Comparison of ENCODE assay signal across 11 cellular contexts in the genomic region with DNA sequence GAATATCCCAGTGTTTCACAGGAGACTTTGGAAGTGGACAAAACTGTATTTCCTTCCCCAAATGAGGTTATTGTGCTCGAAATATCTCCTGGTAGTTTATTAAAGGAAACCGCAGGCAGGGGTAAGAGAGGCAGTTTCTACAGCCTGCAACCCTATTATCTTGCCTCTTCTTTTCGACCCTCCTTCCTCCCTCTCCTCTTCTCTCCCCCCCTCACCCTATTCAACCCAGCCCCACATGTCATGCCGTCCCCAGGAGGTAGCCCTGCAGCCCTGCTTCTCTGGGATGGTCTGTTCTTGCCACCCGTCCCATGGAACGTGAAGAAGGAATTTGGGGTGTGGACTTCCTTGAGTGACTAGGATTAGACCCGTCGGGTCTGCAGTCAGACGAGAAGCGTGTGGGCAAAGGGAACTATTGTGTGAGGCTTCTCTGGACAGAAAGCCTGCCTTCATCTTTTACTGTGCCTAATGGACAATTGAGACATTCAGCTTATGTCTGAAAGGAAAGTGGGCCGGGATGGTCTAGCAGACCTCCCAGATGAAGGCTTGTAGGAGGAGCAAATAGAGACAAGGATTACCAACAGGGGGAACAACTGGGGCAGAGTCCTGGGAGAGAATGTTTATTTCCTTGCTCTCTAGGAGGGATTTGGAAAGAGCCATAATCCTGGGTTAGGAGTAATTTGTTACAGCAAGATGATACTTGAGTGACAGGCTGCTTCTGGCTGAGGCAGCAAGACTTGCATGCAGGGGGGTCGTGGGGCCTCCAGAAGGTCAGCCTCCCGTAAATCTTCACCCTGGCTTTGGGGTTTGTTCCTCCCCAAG.
DNase-seq lines count a peak whose midpoint lies in the region; ATAC-seq and TF ChIP-seq lines count a peak whose summit lies in the region.
"Had no signal": no experiment of that assay in that cellular context is flagged by ENCODE, and none has a peak within 500 bp of the region (broad histone marks: within the 10 kb centered on the region; RNA-seq: fewer than 3 reads in every experiment).

No MANE protein-coding gene starts in this region.

- TF ChIP-seq EP300 in ovary (IDR thresholded peaks at IDR 0.05) = no peak

- TF ChIP-seq CTCF in nephron progenitor cell (IDR thresholded peaks at IDR 0.05) = no peak
- no peak for TF ChIP-seq CTCF in ovary (IDR thresholded peaks at IDR 0.05)

- H3K9me3 ChIP-seq in ovary = no peaks in the 10 kb centered on the region

- H3K27ac ChIP-seq in ACC112 (ENCODE audit: low read depth, low read length) (no peak overlapping the region), ovary (no peak overlapping the region)
- H3K27ac ChIP-seq: C4-2B had no signal

- ATAC-seq in HG03175 (IDR thresholded peaks at IDR 0.05; ENCODE audit: unreplicated experiment) = no peak
- ATAC-seq: stimulated activated naive CD8-positive, alpha-beta T cell treated with anti-CD3 and anti-CD28 coated beads, Interleukin-15, Interleukin-2, amounts not matched to agents 100 U/mL and 50 U/mL, for 24 hours had no signal

- intact Hi-C loops in ovary (cut with DNase I) = no loop called here

- peaks cover 64% of the 10 kb centered on the region for H3K4me1 Mint-ChIP-seq in nephron progenitor cell

- H3K79me2 ChIP-seq in ACC112 (ENCODE audit: control insufficient read depth, insufficient read depth, low read length, unreplicated experiment) = peaks cover 67% of the 10 kb centered on the region

- H3K4me3 ChIP-seq in ACC112 (ENCODE audit: low read depth, low read length) (peak overlapping the region; percentile 20; the same call in 1 of the 2 replicates), ovary (no peak overlapping the region)

- no peak for TF ChIP-seq POLR2A in ovary (IDR thresholded peaks at IDR 0.05)

- peaks cover 11% of the 10 kb centered on the region for H3K36me3 Mint-ChIP-seq in nephron progenitor cell (ENCODE audit: low read depth)

- peaks cover 7% of the 10 kb centered on the region for H3K27me3 Mint-ChIP-seq in nephron progenitor cell (ENCODE audit: low read depth, poor library complexity)

- peak overlapping the region; percentile 51 for H3K4me3 Mint-ChIP-seq in nephron progenitor cell

- H3K4me1 ChIP-seq in ACC112 (ENCODE audit: control insufficient read depth, insufficient read depth, low read length, unreplicated experiment) = peaks cover 32% of the 10 kb centered on the region
- H3K4me1 ChIP-seq in ovary (ENCODE audit: insufficient read depth) = peaks cover 25% of the 10 kb centered on the region

- H3K27me3 ChIP-seq in ACC112 (ENCODE audit: insufficient read depth, low read length) (no peaks in the 10 kb centered on the region), ovary (no peaks in the 10 kb centered on the region)

- no peaks in the 10 kb centered on the region for H3K9me3 Mint-ChIP-seq in nephron progenitor cell

- peak overlapping the region; percentile 80 for H3K27ac Mint-ChIP-seq in nephron progenitor cell

- 65 to 74% (median 71%) methylated on average over 13 of the region's 13 CpGs for WGBS in ovary, 3 donors

- H2AFZ ChIP-seq in ACC112 (ENCODE audit: low read length, unreplicated experiment) = no peak overlapping the region

- H3K36me3 ChIP-seq in ACC112 (ENCODE audit: insufficient read depth, low read length) (no peaks in the 10 kb centered on the region), ovary (no peaks in the 10 kb centered on the region)

- DNase-seq in NOMO-1 treated with dmso at 0.1 percent for 144 hours (lab: John Stamatoyannopoulos, UW; ENCODE audit: unreplicated experiment) (peak; percentile 9), fibroblast of gingiva (ENCODE audit: low read depth) (peak; percentile 66), nephron progenitor cell (peak; percentile 69), ovary (no peak), DMS153 treated with DMSO at 0.1 percent for 48 hours (lab: John Stamatoyannopoulos, UW; ENCODE audit: unreplicated experiment) (no peak), dedifferentiated amniotic fluid mesenchymal stem cell (ENCODE audit: extremely low spot score) (no peak)
- DNase-seq: NCI-H1694 treated with DMSO at 0.1 percent for 48 hours; stimulated activated naive CD8-positive, alpha-beta T cell treated with anti-CD3 and anti-CD28 coated beads, Interleukin-15, Interleukin-2, amounts not matched to agents 100 U/mL and 50 U/mL, for 24 hours had no signal

Comparison
In these comparisons a context has a peak if more than half of its experiments do, and no peak if none do; other contexts are left out.
1. DNase-seq: peak in NOMO-1 treated with dmso at 0.1 percent for 144 hours (single experiment), fibroblast of gingiva (single experiment) and nephron progenitor cell (single experiment); none in ovary (0 of 5), DMS153 treated with DMSO at 0.1 percent for 48 hours (single experiment) and dedifferentiated amniotic fluid mesenchymal stem cell (single experiment).